13 cellular contexts compared by ENCODE assay signal in genomic region chr10:73762915-73763314, GRCh38. TPM values are rescaled to one million over a fixed set of nuclear protein-coding genes. Genes with fewer than 3 reads are reported as not detected.
DNase-seq lines count a peak whose midpoint lies in the region; ATAC-seq, FAIRE-seq and TF ChIP-seq lines count a peak whose summit lies in the region.
"Had no signal": no experiment of that assay in that cellular context is flagged by ENCODE, and none has a peak within 500 bp of the region (broad histone marks: within the 10 kb centered on the region; RNA-seq: fewer than 3 reads in every experiment).

No MANE protein-coding gene starts in this region.

- H4K20me1 ChIP-seq in keratinocyte (ENCODE audit: control insufficient read depth, extremely low read depth, insufficient read depth, low read length): peaks cover 2% of the 10 kb centered on the region

- peaks cover 6% of the 10 kb centered on the region for H3K79me2 ChIP-seq in keratinocyte (ENCODE audit: control insufficient read depth, insufficient read depth, low read length)

- H3K9me3 Mint-ChIP-seq in Caco-2 (ENCODE audit: unreplicated experiment): no peaks in the 10 kb centered on the region
- H3K9me3 Mint-ChIP-seq in activated T-helper 2 cell treated with anti-CD3 and anti-CD28 coated beads, Interferon-gamma antibody, Interleukin-2, Interleukin-4, amounts not matched to agents 10 μg/mL and 5 μg/mL and 100 μg/mL, durations not matched to agents 14 hours and 24 hours and 36 hours: no peaks in the 10 kb centered on the region

- H3K4me3 ChIP-seq in Caco-2 (ENCODE audit: low read depth, low read length) (no peak overlapping the region), keratinocyte (ENCODE audit: control insufficient read depth in 2 of 3, extremely low read depth in 1 of 3, insufficient read depth in 2 of 3, low read depth in 1 of 3, low read length in 3 of 3) (no peak overlapping the region)

- no peak overlapping the region for H2AFZ ChIP-seq in keratinocyte (ENCODE audit: control insufficient read depth, low read length)

- H3K27ac Mint-ChIP-seq in Caco-2 (ENCODE audit: unreplicated experiment): peak overlapping the region; percentile 45
- peak overlapping the region; percentile 61 for H3K27ac Mint-ChIP-seq in activated T-helper 2 cell treated with anti-CD3 and anti-CD28 coated beads, Interferon-gamma antibody, Interleukin-2, Interleukin-4, amounts not matched to agents 10 μg/mL and 5 μg/mL and 100 μg/mL, durations not matched to agents 14 hours and 24 hours and 36 hours

- no peak for TF ChIP-seq CTCF in Caco-2 (IDR thresholded peaks at IDR 0.05; ENCODE audit: insufficient read depth in 1 of 2, low read depth in 1 of 2, low read length in 1 of 2, severe bottlenecking in 1 of 2, unreplicated experiment in 1 of 2)
- TF ChIP-seq CTCF in keratinocyte (optimal IDR thresholded peaks at IDR 0.05 in 1 of 3, IDR thresholded peaks at IDR 0.05 in 1 of 3, conservative IDR thresholded peaks at IDR 0.05 in 1 of 3; ENCODE audit: extremely low read depth in 1 of 3, insufficient read depth in 2 of 3, low read length in 3 of 3): no peak

- peaks cover 19% of the 10 kb centered on the region for H3K4me1 ChIP-seq in Caco-2
- H3K4me1 ChIP-seq in keratinocyte (ENCODE audit: control insufficient read depth, extremely low read depth, insufficient read depth, low read length): peaks cover 23% of the 10 kb centered on the region

- no peaks in the 10 kb centered on the region for H3K9me3 ChIP-seq in Caco-2
- H3K9me3 ChIP-seq in keratinocyte (ENCODE audit: control insufficient read depth, low read depth, low read length): no peaks in the 10 kb centered on the region

- dilution Hi-C loops in keratinocyte (cut with MboI; ENCODE audit: extremely low pct_ligation_motif_present, low sequenced_read_pairs): no loop called here

- DNase-seq in Caco-2 (no peak), HK-2 (ENCODE audit: unreplicated experiment) (peak; percentile 41), keratinocyte (ENCODE audit: low read depth, low spot score) (peak; percentile 33), GM19240 (ENCODE audit: insufficient read length, low spot score) (no peak), sciatic nerve (ENCODE audit: low spot score) (no peak), NCI-H446 treated with DMSO at 0.1 percent for 48 hours (lab: John Stamatoyannopoulos, UW) (no peak)
- DNase-seq in activated T-helper 2 cell treated with anti-CD3 and anti-CD28 coated beads, Interferon-gamma antibody, Interleukin-2, Interleukin-4, amounts not matched to agents 10 μg/mL and 5 μg/mL and 100 μg/mL, durations not matched to agents 14 hours and 24 hours and 36 hours (ENCODE audit: low spot score): no peak
- DNase-seq: Kasumi-1, left cardiac atrium, NCI-H2171 had no signal

- CTCF ChIA-PET in Caco-2 (lab: Charles Lee): interaction anchor here (1.1 kb wide), 1 partner anchor 24 kb away, joined by 3 read pairs; no protein-coding TSS in a partner anchor

- intact Hi-C loops in Caco-2 (cut with micrococcal nuclease; ENCODE audit: unreplicated experiment) (no loop called here), sciatic nerve (cut with DNase I) (no loop called here)
- intact Hi-C loops in activated T-helper 2 cell treated with anti-CD3 and anti-CD28 coated beads, Interferon-gamma antibody, Interleukin-2, Interleukin-4, amounts not matched to agents 10 μg/mL and 5 μg/mL and 100 μg/mL, durations not matched to agents 14 hours and 24 hours and 36 hours (cut with micrococcal nuclease): no loop called here

- POLR2A ChIA-PET in Caco-2 (lab: Charles Lee): interaction anchor here (0.6 to 0.8 kb wide), 2 partner anchors 20 to 114 kb away, joined by 3 to 6 read pairs; no protein-coding TSS in a partner anchor

- peaks cover 84% of the 10 kb centered on the region for H3K36me3 Mint-ChIP-seq in Caco-2 (ENCODE audit: insufficient read depth, unreplicated experiment)
- peaks cover 87% of the 10 kb centered on the region for H3K36me3 Mint-ChIP-seq in activated T-helper 2 cell treated with anti-CD3 and anti-CD28 coated beads, Interferon-gamma antibody, Interleukin-2, Interleukin-4, amounts not matched to agents 10 μg/mL and 5 μg/mL and 100 μg/mL, durations not matched to agents 14 hours and 24 hours and 36 hours (ENCODE audit: low read depth)

- peak overlapping the region; percentile 53 for H3K9ac ChIP-seq in keratinocyte (ENCODE audit: control insufficient read depth, extremely low read depth, insufficient read depth, low read length)

- peaks cover 13% of the 10 kb centered on the region; the same call in 1 of the 2 replicates for H3K36me3 ChIP-seq in Caco-2 (ENCODE audit: control insufficient read depth, insufficient read depth, low read length)
- peaks cover 44 to 67% of the 10 kb centered on the region in 2 experiments for H3K36me3 ChIP-seq in keratinocyte (ENCODE audit: control insufficient read depth in 2 of 2, extremely low read depth in 1 of 2, insufficient read depth in 2 of 2, low read length in 2 of 2)

- peak; percentile 66 for FAIRE-seq in keratinocyte (lab: Jason Lieb, UNC)

- H3K9me1 ChIP-seq in keratinocyte (ENCODE audit: control insufficient read depth, extremely low read depth, insufficient read depth, low read length): no peaks in the 10 kb centered on the region

- H3K4me3 Mint-ChIP-seq in Caco-2 (ENCODE audit: unreplicated experiment): peak overlapping the region; percentile 2
- H3K4me3 Mint-ChIP-seq in activated T-helper 2 cell treated with anti-CD3 and anti-CD28 coated beads, Interferon-gamma antibody, Interleukin-2, Interleukin-4, amounts not matched to agents 10 μg/mL and 5 μg/mL and 100 μg/mL, durations not matched to agents 14 hours and 24 hours and 36 hours (ENCODE audit: low read depth): no peak overlapping the region

- no peaks in the 10 kb centered on the region for H3K27me3 Mint-ChIP-seq in Caco-2 (ENCODE audit: insufficient read depth, unreplicated experiment)
- H3K27me3 Mint-ChIP-seq in activated T-helper 2 cell treated with anti-CD3 and anti-CD28 coated beads, Interferon-gamma antibody, Interleukin-2, Interleukin-4, amounts not matched to agents 10 μg/mL and 5 μg/mL and 100 μg/mL, durations not matched to agents 14 hours and 24 hours and 36 hours (ENCODE audit: low read depth): no peaks in the 10 kb centered on the region

- BruUV-seq in Caco-2 (replicated peaks; lab: Mats Ljungman, UMichigan): no TSS peak

- peaks cover 34% of the 10 kb centered on the region for H3K4me1 Mint-ChIP-seq in Caco-2 (ENCODE audit: low read depth, unreplicated experiment)
- H3K4me1 Mint-ChIP-seq in activated T-helper 2 cell treated with anti-CD3 and anti-CD28 coated beads, Interferon-gamma antibody, Interleukin-2, Interleukin-4, amounts not matched to agents 10 μg/mL and 5 μg/mL and 100 μg/mL, durations not matched to agents 14 hours and 24 hours and 36 hours (ENCODE audit: low read depth): peaks cover 27% of the 10 kb centered on the region

- peak overlapping the region; percentile 71 for H3K27ac ChIP-seq in keratinocyte (ENCODE audit: control insufficient read depth, insufficient read depth, low read length)
- H3K27ac ChIP-seq: C4-2B had no signal

- ATAC-seq in HG02623 (IDR thresholded peaks at IDR 0.05; ENCODE audit: unreplicated experiment) (no peak), sciatic nerve (no peak)
- ATAC-seq: left cardiac atrium, Panc1 had no signal

- H3K27me3 ChIP-seq in Caco-2 (replicated peaks; ENCODE audit: control insufficient read depth, insufficient read depth, low read length) (no peaks in the 10 kb centered on the region), keratinocyte (ENCODE audit: control insufficient read depth, extremely low read depth, insufficient read depth, low read length) (no peaks in the 10 kb centered on the region)

- peak overlapping the region; percentile 34 for H3K4me2 ChIP-seq in keratinocyte (ENCODE audit: control insufficient read depth, extremely low read depth, insufficient read depth, low read depth, low read length)

RNA-seq across cellular contexts. Expression of gene SEC24C, which starts 18.7 kb away (rescaled TPM):
- 91.0 and 91.2 TPM in 2 replicates for total RNA-seq in Caco-2 (2022)
- 119 TPM in 2 replicates for total RNA-seq in activated T-helper 2 cell treated with anti-CD3 and anti-CD28 coated beads, Interferon-gamma antibody, Interleukin-2, Interleukin-4, amounts not matched to agents 10 μg/mL and 5 μg/mL and 100 μg/mL, durations not matched to agents 14 hours and 24 hours and 36 hours
- 65.3 to 78.4 TPM (median 75.8 TPM) in 3 replicates for polyA plus RNA-seq in keratinocyte
- polyA plus RNA-seq in keratinocyte (2011; ENCODE audit: low read depth): 51.1 TPM
- polyA plus RNA-seq in keratinocyte (2011; cell fraction: cytosol; rRNA removed): 61.3 and 69.4 TPM in 2 replicates
- polyA plus RNA-seq in keratinocyte (2011; cell fraction: nucleus; rRNA removed): 145 and 162 TPM in 2 replicates
- polyA plus RNA-seq in keratinocyte (2012; ENCODE audit: low replicate concordance): 46.1 and 65.3 TPM in 2 replicates
- 120 to 259 TPM (median 139 TPM) in 3 replicates for polyA minus RNA-seq in keratinocyte
- 67.5 TPM for polyA minus RNA-seq in keratinocyte (2011; cell fraction: cytosol; rRNA and poly(A)+ RNA removed)
- 86.9 and 109 TPM in 2 replicates for polyA minus RNA-seq in keratinocyte (2011; cell fraction: nucleus; rRNA and poly(A)+ RNA removed)
- total RNA-seq in sciatic nerve: 53.6 TPM

RNA-seq across cellular contexts. Expression of gene CHCHD1, which starts 18.9 kb away (rescaled TPM):
- total RNA-seq in Caco-2 (2022): 42.0 and 44.1 TPM in 2 replicates
- 33.0 and 35.2 TPM in 2 replicates for total RNA-seq in activated T-helper 2 cell treated with anti-CD3 and anti-CD28 coated beads, Interferon-gamma antibody, Interleukin-2, Interleukin-4, amounts not matched to agents 10 μg/mL and 5 μg/mL and 100 μg/mL, durations not matched to agents 14 hours and 24 hours and 36 hours
- 39.5 to 59.8 TPM (median 49.8 TPM) in 3 replicates for polyA plus RNA-seq in keratinocyte
- polyA plus RNA-seq in keratinocyte (2011; ENCODE audit: low read depth): 49.7 TPM
- polyA plus RNA-seq in keratinocyte (2011; cell fraction: cytosol; rRNA removed): 26.6 and 41.9 TPM in 2 replicates
- polyA plus RNA-seq in keratinocyte (2011; cell fraction: nucleus; rRNA removed): 14.0 and 21.6 TPM in 2 replicates
- polyA plus RNA-seq in keratinocyte (2012; ENCODE audit: low replicate concordance): 52.0 and 68.1 TPM in 2 replicates
- polyA minus RNA-seq in keratinocyte: 3.7 to 6.7 TPM (median 5.2 TPM) in 3 replicates
- 10.2 TPM for polyA minus RNA-seq in keratinocyte (2011; cell fraction: cytosol; rRNA and poly(A)+ RNA removed)
- 2.2 and 2.6 TPM in 2 replicates for polyA minus RNA-seq in keratinocyte (2011; cell fraction: nucleus; rRNA and poly(A)+ RNA removed)
- total RNA-seq in sciatic nerve: 13.2 TPM

RNA-seq across cellular contexts. Expression of gene ZSWIM8, which starts 22.5 kb away (rescaled TPM):
- 93.2 and 103 TPM in 2 replicates for total RNA-seq in Caco-2 (2022)
- total RNA-seq in activated T-helper 2 cell treated with anti-CD3 and anti-CD28 coated beads, Interferon-gamma antibody, Interleukin-2, Interleukin-4, amounts not matched to agents 10 μg/mL and 5 μg/mL and 100 μg/mL, durations not matched to agents 14 hours and 24 hours and 36 hours: 50.0 and 55.3 TPM in 2 replicates
- polyA plus RNA-seq in keratinocyte: 34.2 to 83.5 TPM (median 39.2 TPM) in 3 replicates
- polyA plus RNA-seq in keratinocyte (2011; ENCODE audit: low read depth): 39.5 TPM
- 26.0 and 40.6 TPM in 2 replicates for polyA plus RNA-seq in keratinocyte (2011; cell fraction: cytosol; rRNA removed)
- polyA plus RNA-seq in keratinocyte (2011; cell fraction: nucleus; rRNA removed): 130 and 180 TPM in 2 replicates
- polyA plus RNA-seq in keratinocyte (2012; ENCODE audit: low replicate concordance): 45.9 and 88.6 TPM in 2 replicates
- polyA minus RNA-seq in keratinocyte: 74.5 to 131 TPM (median 122 TPM) in 3 replicates
- polyA minus RNA-seq in keratinocyte (2011; cell fraction: cytosol; rRNA and poly(A)+ RNA removed): 52.0 TPM
- 96.3 and 104 TPM in 2 replicates for polyA minus RNA-seq in keratinocyte (2011; cell fraction: nucleus; rRNA and poly(A)+ RNA removed)
- total RNA-seq in sciatic nerve: 99.1 TPM

RNA-seq across cellular contexts. Expression of gene NDST2, which starts 48.5 kb away (rescaled TPM):
- 16.8 and 18.6 TPM in 2 replicates for total RNA-seq in Caco-2 (2022)
- 46.5 and 46.9 TPM in 2 replicates for total RNA-seq in activated T-helper 2 cell treated with anti-CD3 and anti-CD28 coated beads, Interferon-gamma antibody, Interleukin-2, Interleukin-4, amounts not matched to agents 10 μg/mL and 5 μg/mL and 100 μg/mL, durations not matched to agents 14 hours and 24 hours and 36 hours
- polyA plus RNA-seq in keratinocyte: 13.3 to 21.8 TPM (median 14.8 TPM) in 3 replicates
- 6.1 TPM for polyA plus RNA-seq in keratinocyte (2011; ENCODE audit: low read depth)
- polyA plus RNA-seq in keratinocyte (2011; cell fraction: cytosol; rRNA removed): 7.1 and 8.6 TPM in 2 replicates
- 39.3 and 44.8 TPM in 2 replicates for polyA plus RNA-seq in keratinocyte (2011; cell fraction: nucleus; rRNA removed)
- polyA plus RNA-seq in keratinocyte (2012; ENCODE audit: low replicate concordance): 11.9 and 12.9 TPM in 2 replicates
- 22.7 to 27.4 TPM (median 24.6 TPM) in 3 replicates for polyA minus RNA-seq in keratinocyte
- 13.0 TPM for polyA minus RNA-seq in keratinocyte (2011; cell fraction: cytosol; rRNA and poly(A)+ RNA removed)
- polyA minus RNA-seq in keratinocyte (2011; cell fraction: nucleus; rRNA and poly(A)+ RNA removed): 21.8 and 23.3 TPM in 2 replicates
- total RNA-seq in sciatic nerve: 32.9 TPM

Comparison
In these comparisons a context has a peak if more than half of its experiments do, and no peak if none do; other contexts are left out.
1. DNase-seq: peak in HK-2 (single experiment) and keratinocyte (single experiment); none in Caco-2 (0 of 2), activated T-helper 2 cell treated with anti-CD3 and anti-CD28 coated beads, Interferon-gamma antibody, Interleukin-2, Interleukin-4, amounts not matched to agents 10 μg/mL and 5 μg/mL and 100 μg/mL, durations not matched to agents 14 hours and 24 hours and 36 hours (single experiment), GM19240 (single experiment), sciatic nerve (single experiment) and NCI-H446 treated with DMSO at 0.1 percent for 48 hours (single experiment).